25 cellular contexts compared by ENCODE assay signal in genomic region chr3:97932387-97932801, GRCh38. TPM values are rescaled to one million over a fixed set of nuclear protein-coding genes. Genes with fewer than 3 reads are reported as not detected.
A peak's percentile ranks its signal among the peaks of the same experiment; 100 is the strongest.
DNase-seq lines count a peak whose midpoint lies in the region; ATAC-seq, FAIRE-seq and TF ChIP-seq lines count a peak whose summit lies in the region.
"Had no signal": no experiment of that assay in that cellular context is flagged by ENCODE, and none has a peak within 500 bp of the region (broad histone marks: within the 10 kb centered on the region; RNA-seq: fewer than 3 reads in every experiment).

No MANE protein-coding gene starts in this region.

- TF ChIP-seq CTCF in NB4 (IDR thresholded peaks at IDR 0.05; ENCODE audit: low read depth, low read length) = no peak
- no peak for TF ChIP-seq CTCF in K562 (IDR thresholded peaks at IDR 0.05 in 2 of 3, conservative IDR thresholded peaks at IDR 0.05 in 1 of 3; ENCODE audit: insufficient read depth in 2 of 3, low read depth in 1 of 3, low read length in 3 of 3)
- no peak for TF ChIP-seq CTCF in gastroesophageal sphincter (IDR thresholded peaks at IDR 0.05)
- TF ChIP-seq CTCF in pancreas (IDR thresholded peaks at IDR 0.05) = no peak

- BruUV-seq in K562 (replicated peaks; lab: Mats Ljungman, UMichigan) = no TSS peak

- H3K9me1 ChIP-seq in K562 (ENCODE audit: control insufficient read depth, insufficient read depth, low read length) = no peaks in the 10 kb centered on the region

- H3K4me3 ChIP-seq in NB4 (ENCODE audit: low read depth, low read length) = no peak overlapping the region
- no peak overlapping the region for H3K4me3 ChIP-seq in K562
- H3K4me3 ChIP-seq in gastroesophageal sphincter = no peak overlapping the region
- H3K4me3 ChIP-seq in pancreas = no peak overlapping the region
- H3K4me3 ChIP-seq: ovary, suprapubic skin, uterus had no signal

- DNase-seq in NB4 (ENCODE audit: low read depth) (peak; percentile 63), K562 (ENCODE audit: extremely low read depth in 1 of 4, low spot score in 3 of 4) (peak; percentile 27 to 81 (median 55)), pancreas (no peak), HuH-7.5 (ENCODE audit: low spot score) (no peak), NCI-H2171 (lab: John Stamatoyannopoulos, UW) (no peak), globus pallidus (ENCODE audit: low spot score) (no peak)
- DNase-seq: activated CD4-positive, alpha-beta memory T cell treated with anti-CD3 and anti-CD28 coated beads for 36 hours; activated CD4-positive, CD25-positive, alpha-beta regulatory T cell; activated gamma-delta T cell; amygdala; cerebellar nuclear complex; kidney glomerular epithelial cell; MV-4-11; naive B cell; NCI-H187; NCI-H69; ovary; RPMI8226; stimulated activated CD4-positive, alpha-beta T cell treated with anti-CD3 and anti-CD28 coated beads, Interleukin-1b, Interleukin-23, amount 100 ng/mL, for 48 hours; uterus had no signal

- intact Hi-C loops in K562 (cut with micrococcal nuclease) (no loop called here), pancreas (cut with DNase I) (no loop called here)

- no peaks in the 10 kb centered on the region for H4K20me1 ChIP-seq in K562 (replicated peaks; ENCODE audit: control insufficient read depth, insufficient read depth, low read length)

- no peaks in the 10 kb centered on the region for H3K79me2 ChIP-seq in K562 (ENCODE audit: control insufficient read depth, insufficient read depth, low read length)

- TF ChIP-seq RAD21 in K562 (CRISPR knock-in tag; conservative IDR thresholded peaks at IDR 0.05 in 1 of 2, IDR thresholded peaks at IDR 0.05 in 1 of 2) = no peak

- no peak overlapping the region for H3K9ac ChIP-seq in K562 (ENCODE audit: insufficient read depth in 1 of 2, low read depth in 2 of 2, low read length in 2 of 2)
- H3K9ac ChIP-seq: KMS-11 had no signal

- H3K27me3 ChIP-seq in K562 (ENCODE audit: control insufficient read depth in 2 of 2, insufficient read depth in 2 of 2, low read length in 2 of 2) (no peaks in the 10 kb centered on the region), gastroesophageal sphincter (no peaks in the 10 kb centered on the region), pancreas (no peaks in the 10 kb centered on the region)
- H3K27me3 ChIP-seq: ovary, suprapubic skin, uterus had no signal

- TF ChIP-seq EP300 in K562 (IDR thresholded peaks at IDR 0.05; ENCODE audit: low read length) = peak; percentile 64; the same call in 1 of the 2 replicates
- TF ChIP-seq EP300 in gastroesophageal sphincter (IDR thresholded peaks at IDR 0.05) = no peak

- POLR2A ChIA-PET in K562 (lab: Yijun Ruan, JAX) = interaction anchor here (0.7 to 0.8 kb wide), 3 partner anchors 9 to 11 kb away, joined by 3 read pairs; no protein-coding TSS in a partner anchor

- FAIRE-seq in K562 (lab: Jason Lieb, UNC) = peak; percentile 96
- FAIRE-seq in pancreas (lab: Jason Lieb, UNC) = no peak

- H3K36me3 ChIP-seq in K562 (ENCODE audit: control insufficient read depth, insufficient read depth, low read length) = no peaks in the 10 kb centered on the region
- peaks cover 0 to 81% of the 10 kb centered on the region in 2 donors for H3K36me3 ChIP-seq in gastroesophageal sphincter
- H3K36me3 ChIP-seq in pancreas = no peaks in the 10 kb centered on the region
- H3K36me3 ChIP-seq: ovary, uterus had no signal

- TF ChIP-seq POLR2A in NB4 (IDR thresholded peaks at IDR 0.05; ENCODE audit: extremely low read depth, insufficient read length) (no peak), K562 (conservative IDR thresholded peaks at IDR 0.05) (no peak), gastroesophageal sphincter (IDR thresholded peaks at IDR 0.05) (no peak)

- ATAC-seq in K562 (peak; percentile 93), gastroesophageal sphincter (peak; percentile 61), pancreas (peak in 3 of 4 donors; percentile 13 to 62 (median 38)), HG03442 (IDR thresholded peaks at IDR 0.05; ENCODE audit: unreplicated experiment) (no peak)
- ATAC-seq: SK-N-SH treated with all-trans-retinoic acid at 6 μM for 48 hours had no signal

- in situ Hi-C loops in K562 (cut with MboI) = no loop called here

- H3K9me3 ChIP-seq in K562 (replicated peaks; ENCODE audit: control insufficient read depth, insufficient read depth, low read depth, low read length) (no peaks in the 10 kb centered on the region), gastroesophageal sphincter (no peaks in the 10 kb centered on the region), pancreas (no peaks in the 10 kb centered on the region)
- H3K9me3 ChIP-seq: ovary, suprapubic skin, uterus had no signal

- 0% methylated on average over 4 of the region's 4 CpGs for WGBS in K562 (ENCODE audit: insufficient coverage, low coverage, missing lambda C conversion rate)
- WGBS in gastroesophageal sphincter (ENCODE audit: low coverage in 1 of 2), 2 donors = 30 to 55% methylated on average over 4 of the region's 4 CpGs
- WGBS in pancreas, 2 donors = 80 to 82% methylated on average over 4 of the region's 4 CpGs

- peak overlapping the region; percentile 51 for H2AFZ ChIP-seq in K562 (ENCODE audit: low read depth, low read length)

- peaks cover 0 to 18% of the 10 kb centered on the region in 2 experiments; a peak in 2 of 5 replicates for H3K4me1 ChIP-seq in K562 (replicated peaks in 1 of 2; ENCODE audit: control insufficient read depth in 2 of 2, insufficient read depth in 2 of 2, low read length in 2 of 2)
- no peaks in the 10 kb centered on the region for H3K4me1 ChIP-seq in gastroesophageal sphincter
- H3K4me1 ChIP-seq in pancreas = no peaks in the 10 kb centered on the region
- H3K4me1 ChIP-seq: uterus had no signal

- CTCF ChIA-PET in K562 (lab: Yijun Ruan, JAX; ENCODE audit: low intra/inter-chr PET ratio) = no interaction called here

- H3K27ac ChIP-seq in K562 (ENCODE audit: extremely low read depth, low read depth, low read length) = peak overlapping the region; percentile 14
- no peak overlapping the region for H3K27ac ChIP-seq in gastroesophageal sphincter
- no peak overlapping the region for H3K27ac ChIP-seq in pancreas
- H3K27ac ChIP-seq: KMS-11, ovary, suprapubic skin, uterus had no signal

- peak overlapping the region; percentile 65 for H3K4me2 ChIP-seq in K562 (ENCODE audit: insufficient read depth, low read length)
- H3K4me2 ChIP-seq: KMS-11 had no signal

TF ChIP-seq in K562, 482 proteins besides CTCF, POLR2A, EP300 and RAD21 (continues in another document):
- TF ChIP-seq MEIS2 (IDR thresholded peaks at IDR 0.05; ENCODE audit: partially characterized antibody) (peak; percentile 76), RHOXF2B (CRISPR knock-in tag; conservative IDR thresholded peaks at IDR 0.05) (no peak), ZNF224 (CRISPR knock-in tag; IDR thresholded peaks at IDR 0.05) (no peak), ZNF12 (CRISPR knock-in tag; IDR thresholded peaks at IDR 0.05) (no peak), GATA2 (CRISPR knock-in tag; IDR thresholded peaks at IDR 0.05) (peak; percentile 62; the same call in 1 of the 2 replicates), ZNF79 (CRISPR knock-in tag; IDR thresholded peaks at IDR 0.05; ENCODE audit: low read depth) (no peak), TBP (optimal IDR thresholded peaks at IDR 0.05; ENCODE audit: low read depth, low read length) (no peak), TEAD1 (CRISPR knock-in tag; IDR thresholded peaks at IDR 0.05) (no peak), RBM17 (IDR thresholded peaks at IDR 0.05; ENCODE audit: borderline replicate concordance, low read depth, low read length) (no peak), NFE2 (IDR thresholded peaks at IDR 0.05; ENCODE audit: low read depth) (peak; percentile 27; the same call in 1 of the 2 replicates), TCF3 (CRISPR knock-in tag; IDR thresholded peaks at IDR 0.05) (peak; percentile 77), CEBPG (CRISPR knock-in tag; IDR thresholded peaks at IDR 0.05) (no peak), CEBPG (tag; conservative IDR thresholded peaks at IDR 0.05 in 1 of 2, IDR thresholded peaks at IDR 0.05 in 1 of 2) (peak in 1 of 2 experiments; percentile 31; a peak in 1 of 4 replicates)
- TF ChIP-seq, protein P1, sequence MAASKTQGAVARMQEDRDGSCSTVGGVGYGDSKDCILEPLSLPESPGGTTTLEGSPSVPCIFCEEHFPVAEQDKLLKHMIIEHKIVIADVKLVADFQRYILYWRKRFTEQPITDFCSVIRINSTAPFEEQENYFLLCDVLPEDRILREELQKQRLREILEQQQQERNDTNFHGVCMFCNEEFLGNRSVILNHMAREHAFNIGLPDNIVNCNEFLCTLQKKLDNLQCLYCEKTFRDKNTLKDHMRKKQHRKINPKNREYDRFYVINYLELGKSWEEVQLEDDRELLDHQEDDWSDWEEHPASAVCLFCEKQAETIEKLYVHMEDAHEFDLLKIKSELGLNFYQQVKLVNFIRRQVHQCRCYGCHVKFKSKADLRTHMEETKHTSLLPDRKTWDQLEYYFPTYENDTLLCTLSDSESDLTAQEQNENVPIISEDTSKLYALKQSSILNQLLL (CRISPR knock-in tag; IDR thresholded peaks at IDR 0.05; ENCODE audit: borderline replicate concordance) = no peak
- TF ChIP-seq, protein P2, sequence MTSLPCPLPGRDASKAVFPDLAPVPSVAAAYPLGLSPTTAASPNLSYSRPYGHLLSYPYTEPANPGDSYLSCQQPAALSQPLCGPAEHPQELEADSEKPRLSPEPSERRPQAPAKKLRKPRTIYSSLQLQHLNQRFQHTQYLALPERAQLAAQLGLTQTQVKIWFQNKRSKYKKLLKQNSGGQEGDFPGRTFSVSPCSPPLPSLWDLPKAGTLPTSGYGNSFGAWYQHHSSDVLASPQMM (CRISPR knock-in tag; IDR thresholded peaks at IDR 0.05) = no peak

RNA-seq across cellular contexts. Expression of gene RIOX2, which starts 39.8 kb away (rescaled TPM):
- 23.9 and 30.1 TPM in 2 replicates for total RNA-seq in K562 (2011; cell fraction: chromatin; rRNA removed; ENCODE audit: low replicate concordance)
- total RNA-seq in K562 (2011; cell fraction: nucleolus; rRNA removed) = 16.3 and 16.6 TPM in 2 replicates
- 24.0 and 28.6 TPM in 2 replicates for total RNA-seq in K562 (2011; cell fraction: nucleoplasm; rRNA removed)
- total RNA-seq in K562 (2014; rRNA removed) = 25.1 and 29.8 TPM in 2 replicates
- total RNA-seq in K562 (2014; rRNA removed; fragmentation: Illumina TruSeq; extraction: Trizol) = 33.3 and 35.0 TPM in 2 replicates
- 29.3 and 33.1 TPM in 2 replicates for total RNA-seq in K562 (2015; rRNA removed; fragmentation: Illumina TruSeq; extraction: Trizol)
- total RNA-seq in K562 (2021) = 22.2 and 24.0 TPM in 2 replicates
- 21.1 and 33.7 TPM in 2 replicates for polyA plus RNA-seq in K562 (2011; rRNA removed)
- polyA plus RNA-seq in K562 (2011; cell fraction: cytosol; rRNA removed) = 11.2 and 13.9 TPM in 2 replicates
- 23.2 and 23.7 TPM in 2 replicates for polyA plus RNA-seq in K562 (2011; cell fraction: nucleus; rRNA removed)
- polyA plus RNA-seq in K562 (2012) = 12.8 and 18.1 TPM in 2 replicates
- 25.9 and 31.3 TPM in 2 replicates for polyA plus RNA-seq in K562 (2014; fragmentation: Illumina TruSeq; extraction: Trizol)
- polyA plus RNA-seq in K562 (2014; fragmentation: Nextera tagmentation; extraction: Ambion mirVana) = 10 to 100 TPM; 32.6 to 56.0 TPM
- polyA plus RNA-seq in K562 (2014; rRNA removed) = 23.6 and 31.2 TPM in 2 replicates
- polyA minus RNA-seq in K562 (2011; rRNA and poly(A)+ RNA removed) = 32.1 and 38.1 TPM in 2 replicates
- polyA minus RNA-seq in K562 (2011; cell fraction: cytosol; rRNA and poly(A)+ RNA removed) = 9.2 and 19.4 TPM in 2 replicates
- polyA minus RNA-seq in K562 (2011; cell fraction: nucleus; rRNA and poly(A)+ RNA removed) = 29.9 and 32.2 TPM in 2 replicates
- 10 to 100 TPM; 22.3 to 32.0 (median 24.4) TPM for total RNA-seq in gastroesophageal sphincter
- total RNA-seq in pancreas = 10 to 100 TPM; 14.8 to 25.7 (median 17.3) TPM
- 10 to 100 TPM in 1 of 2 donors, 1 to 10 TPM in 1; 9.9 to 15.1 TPM for polyA plus RNA-seq in pancreas

Comparison
In these comparisons a context has a peak if more than half of its experiments do, and no peak if none do; other contexts are left out.
1. DNase-seq: peak in NB4 (single experiment) and K562 (4 of 4); none in pancreas (0 of 6), HuH-7.5 (single experiment), NCI-H2171 (single experiment) and globus pallidus (single experiment).